ENCODE assay signal across 28 cellular contexts in the genomic region with DNA sequence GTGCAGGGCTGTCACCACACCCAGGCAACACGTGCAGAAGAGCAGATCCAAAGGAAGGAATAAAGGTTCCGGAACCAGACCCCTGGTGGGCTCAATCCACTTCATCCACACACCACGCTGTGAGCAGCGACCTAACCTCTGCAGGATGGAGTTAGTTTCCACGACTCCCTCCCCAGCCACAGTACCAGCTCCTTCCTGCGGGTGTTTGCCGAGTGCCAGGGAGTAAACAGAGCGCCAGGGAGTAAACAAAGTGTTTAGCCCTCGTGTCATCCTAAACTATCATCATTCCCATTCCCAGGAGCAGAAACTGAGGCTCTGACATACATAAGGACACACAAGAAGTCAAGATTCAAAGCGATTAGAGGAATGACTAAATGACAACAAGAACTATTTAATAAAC.
"Had no signal": no experiment of that assay in that cellular context is flagged by ENCODE, and none has a peak within 500 bp of the region (broad histone marks: within the 10 kb centered on the region; RNA-seq: fewer than 3 reads in every experiment).

No MANE protein-coding gene starts in this region.

- H3K27ac Mint-ChIP-seq: mesothelial cell of epicardium; naive B cell; natural killer cell treated with Interleukin-12 subunit alpha and Interleukin-12 subunit beta and Interleukin-15 and Interleukin-18, amount 100 ng/mL, for 72 hours; stimulated activated naive B cell treated with anti-CD40 and anti-IgM and Interleukin-4, amounts not matched to agents 10 μg/mL and 1 μg/mL and 100 μg/mL, for 72 hours; stimulated activated naive CD8-positive, alpha-beta T cell treated with anti-CD3 and anti-CD28 coated beads, Interleukin-15, Interleukin-2, amounts not matched to agents 100 ng/mL and 50 ng/mL, for 24 hours had no signal

- H3K4me1 Mint-ChIP-seq: naive B cell; stimulated activated naive B cell treated with anti-CD40 and anti-IgM and Interleukin-4, amounts not matched to agents 10 μg/mL and 1 μg/mL and 100 μg/mL, for 72 hours had no signal

- H3K27me3 ChIP-seq: foreskin keratinocyte, ovary, vagina had no signal

- FAIRE-seq: colon, kidney had no signal

- H3K36me3 ChIP-seq: esophagus muscularis mucosa, gastroesophageal sphincter, heart left ventricle, left lung, ovary, sigmoid colon, thoracic aorta, tibial nerve, upper lobe of right lung, vagina had no signal

- H2AFZ ChIP-seq: hepatocyte had no signal

- H3K9me3 ChIP-seq: esophagus muscularis mucosa, gastroesophageal sphincter, heart left ventricle, left lung, mucosa of descending colon, ovary, psoas muscle, sigmoid colon, thoracic aorta, tibial nerve, upper lobe of right lung, vagina had no signal

- H3K36me3 Mint-ChIP-seq: mesothelial cell of epicardium; naive B cell; natural killer cell treated with Interleukin-12 subunit alpha and Interleukin-12 subunit beta and Interleukin-15 and Interleukin-18, amount 100 ng/mL, for 72 hours; stimulated activated naive B cell treated with anti-CD40 and anti-IgM and Interleukin-4, amounts not matched to agents 10 μg/mL and 1 μg/mL and 100 μg/mL, for 72 hours had no signal

- H3K4me3 ChIP-seq: dorsolateral prefrontal cortex, esophagus muscularis mucosa, gastroesophageal sphincter, heart left ventricle, hepatocyte, left lung, mucosa of descending colon, ovary, psoas muscle, sigmoid colon, thoracic aorta, tibial nerve, upper lobe of right lung, vagina had no signal

- H3K4me1 ChIP-seq: foreskin keratinocyte, psoas muscle, sigmoid colon, vagina had no signal

- ATAC-seq: foreskin keratinocyte; gastroesophageal sphincter; heart left ventricle; left lung; mucosa of descending colon; natural killer cell treated with Interleukin-12 subunit alpha and Interleukin-12 subunit beta and Interleukin-15 and Interleukin-18, amount 100 ng/mL, for 72 hours; psoas muscle; right cardiac atrium; stimulated activated naive B cell treated with anti-CD40 and anti-IgM and Interleukin-4, amounts not matched to agents 10 μg/mL and 1 μg/mL and 100 μg/mL, for 72 hours; upper lobe of right lung had no signal

- H3K4me2 ChIP-seq: hepatocyte had no signal

- H3K9me3 Mint-ChIP-seq: mesothelial cell of epicardium; naive B cell; natural killer cell treated with Interleukin-12 subunit alpha and Interleukin-12 subunit beta and Interleukin-15 and Interleukin-18, amount 100 ng/mL, for 72 hours; stimulated activated naive B cell treated with anti-CD40 and anti-IgM and Interleukin-4, amounts not matched to agents 10 μg/mL and 1 μg/mL and 100 μg/mL, for 72 hours; stimulated activated naive CD8-positive, alpha-beta T cell treated with anti-CD3 and anti-CD28 coated beads, Interleukin-15, Interleukin-2, amounts not matched to agents 100 ng/mL and 50 ng/mL, for 24 hours had no signal

- H3K27me3 Mint-ChIP-seq: natural killer cell treated with Interleukin-12 subunit alpha and Interleukin-12 subunit beta and Interleukin-15 and Interleukin-18, amount 100 ng/mL, for 72 hours; stimulated activated naive CD8-positive, alpha-beta T cell treated with anti-CD3 and anti-CD28 coated beads, Interleukin-15, Interleukin-2, amounts not matched to agents 100 ng/mL and 50 ng/mL, for 24 hours had no signal

- H3K4me3 Mint-ChIP-seq: mesothelial cell of epicardium; naive B cell; natural killer cell treated with Interleukin-12 subunit alpha and Interleukin-12 subunit beta and Interleukin-15 and Interleukin-18, amount 100 ng/mL, for 72 hours; stimulated activated naive B cell treated with anti-CD40 and anti-IgM and Interleukin-4, amounts not matched to agents 10 μg/mL and 1 μg/mL and 100 μg/mL, for 72 hours; stimulated activated naive CD8-positive, alpha-beta T cell treated with anti-CD3 and anti-CD28 coated beads, Interleukin-15, Interleukin-2, amounts not matched to agents 100 ng/mL and 50 ng/mL, for 24 hours had no signal

- H3K27ac ChIP-seq: dorsolateral prefrontal cortex, esophagus muscularis mucosa, foreskin keratinocyte, gastroesophageal sphincter, heart left ventricle, hepatocyte, left lung, ovary, psoas muscle, sigmoid colon, thoracic aorta, tibial nerve, upper lobe of right lung, vagina had no signal

- DNase-seq: dorsolateral prefrontal cortex; effector CD4-positive, alpha-beta T cell; foreskin keratinocyte; heart left ventricle; kidney; left cardiac atrium; left lung; mesenchymal stem cell; mucosa of descending colon; naive B cell; occipital lobe; ovary; psoas muscle; right cardiac atrium; sigmoid colon; stimulated activated CD4-positive, alpha-beta T cell treated with anti-CD3 and anti-CD28 coated beads, Interleukin-4, amount 100 ng/mL, for 4 hours; stimulated activated naive B cell treated with anti-CD40 and anti-IgM and Interleukin-4, amounts not matched to agents 10 μg/mL and 1 μg/mL and 100 μg/mL, for 72 hours; upper lobe of right lung had no signal

- H3K79me2 ChIP-seq: hepatocyte had no signal
